ENCODE assay signal across 8 cellular contexts in the genomic region with DNA sequence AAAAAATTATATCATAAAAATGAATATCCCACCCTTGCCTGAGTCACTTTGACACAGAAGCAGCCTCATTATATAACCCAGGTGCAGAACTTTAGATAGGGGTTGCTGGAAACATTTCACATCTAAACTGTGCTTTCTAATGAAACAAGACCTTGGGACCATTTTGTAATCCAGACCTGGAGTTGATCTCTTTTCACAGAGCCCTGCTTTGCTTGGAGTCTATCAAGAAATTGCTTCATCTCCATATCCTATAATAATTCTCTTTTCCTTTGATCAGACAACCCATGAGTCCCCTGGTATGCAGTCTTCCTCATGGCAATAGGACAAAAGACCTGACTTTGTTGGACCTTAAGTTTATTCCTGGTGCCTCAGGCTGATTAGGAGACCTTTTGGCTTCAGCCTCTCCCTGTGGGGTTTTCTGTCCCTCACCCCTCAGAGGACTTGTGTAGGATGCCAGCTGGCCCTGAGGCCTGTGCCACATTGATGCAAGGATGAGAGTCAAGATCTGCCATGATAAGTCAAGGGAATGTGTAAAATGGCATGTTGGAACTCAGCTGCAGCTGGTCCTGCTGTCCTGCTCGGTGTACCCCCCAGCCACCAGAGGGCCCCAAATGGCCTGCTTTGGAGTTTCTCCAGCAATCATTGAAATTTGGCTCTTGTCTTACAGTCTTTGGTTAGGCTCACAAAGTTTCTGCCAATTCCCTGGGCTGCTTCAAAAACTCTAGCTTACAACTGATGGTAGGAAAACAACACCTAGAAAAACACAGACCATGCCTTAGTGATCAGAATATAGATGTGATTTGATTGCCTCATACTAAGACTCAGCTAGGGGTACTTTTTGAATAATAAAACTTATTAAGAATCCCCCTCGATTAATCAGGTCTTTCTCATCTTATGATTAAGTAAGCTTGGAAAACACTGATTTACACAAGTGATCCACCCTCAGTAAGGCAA.
DNase-seq lines count a peak whose midpoint lies in the region; ATAC-seq and TF ChIP-seq lines count a peak whose summit lies in the region.

No MANE protein-coding gene starts in this region.

- no peak overlapping the region for H3K27ac ChIP-seq in aorta (ENCODE audit: low read depth in 1 of 2, low read length in 2 of 2)

- no peaks in the 10 kb centered on the region for H3K36me3 Mint-ChIP-seq in HFFc6 (ENCODE audit: low read depth)
- H3K36me3 Mint-ChIP-seq in endothelial cell (ENCODE audit: low read depth, unreplicated experiment) = no peaks in the 10 kb centered on the region

- intact Hi-C loops in aorta (cut with DNase I) = no loop called here

- in situ Hi-C loops in Caki2 (cut with HindIII; ENCODE audit: low pct_unique_long_range_greater_than_20kb, low sequenced_read_pairs) = no loop called here

- H3K4me1 Mint-ChIP-seq in HFFc6 (ENCODE audit: low read depth) (peaks cover 34% of the 10 kb centered on the region), endothelial cell (ENCODE audit: unreplicated experiment) (peaks cover 2% of the 10 kb centered on the region)

- 48 to 52% methylated on average over 2 of the region's 2 CpGs for WGBS in aorta, 2 donors

- TF ChIP-seq CTCF in HFFc6 (IDR thresholded peaks at IDR 0.05) = peak; percentile 77
- peak; percentile 32 for TF ChIP-seq CTCF in endothelial cell (IDR thresholded peaks at IDR 0.05; ENCODE audit: unreplicated experiment)

- DNase-seq in Caki2 (ENCODE audit: low read depth) = peak; percentile 17
- DNase-seq in HFFc6 = peak; percentile 55
- peak; percentile 0 for DNase-seq in SKM-1 (lab: John Stamatoyannopoulos, UW; ENCODE audit: unreplicated experiment)
- DNase-seq in endothelial cell (ENCODE audit: low spot score) = peak; percentile 71
- peak; percentile 79 for DNase-seq in myocyte (ENCODE audit: low read depth)
- peak in 1 of 2 donors; percentile 70 for DNase-seq in aorta
- no peak for DNase-seq in NCI-H1048 (lab: John Stamatoyannopoulos, UW)

- no peaks in the 10 kb centered on the region for H3K27me3 ChIP-seq in aorta (ENCODE audit: control insufficient read depth in 1 of 2, insufficient read depth in 2 of 2, low read length in 1 of 2)

- no peak overlapping the region for H3K27ac Mint-ChIP-seq in HFFc6
- H3K27ac Mint-ChIP-seq in endothelial cell (ENCODE audit: unreplicated experiment) = no peak overlapping the region

- ATAC-seq in aorta (ENCODE audit: low FRiP score) (peak; percentile 29), GM21423 (IDR thresholded peaks at IDR 0.05; ENCODE audit: unreplicated experiment) (no peak)

- H3K4me3 Mint-ChIP-seq in HFFc6 (no peak overlapping the region), endothelial cell (ENCODE audit: unreplicated experiment) (no peak overlapping the region)

- H3K9me3 ChIP-seq in aorta (ENCODE audit: control insufficient read depth, low read length) = no peaks in the 10 kb centered on the region

- peaks cover 8% of the 10 kb centered on the region for H3K27me3 Mint-ChIP-seq in HFFc6 (ENCODE audit: insufficient read depth)
- H3K27me3 Mint-ChIP-seq in endothelial cell (ENCODE audit: unreplicated experiment) = no peaks in the 10 kb centered on the region

- no peaks in the 10 kb centered on the region for H3K36me3 ChIP-seq in aorta (ENCODE audit: control insufficient read depth in 1 of 2, insufficient read depth in 2 of 2, low read length in 1 of 2)

- H3K4me1 ChIP-seq in aorta (ENCODE audit: control insufficient read depth in 1 of 2, insufficient read depth in 2 of 2, low read length in 2 of 2) = no peaks in the 10 kb centered on the region

- no peak overlapping the region for H3K4me3 ChIP-seq in aorta (ENCODE audit: low read length in 2 of 2)

- no peaks in the 10 kb centered on the region for H3K9me3 Mint-ChIP-seq in HFFc6
- no peaks in the 10 kb centered on the region for H3K9me3 Mint-ChIP-seq in endothelial cell (ENCODE audit: unreplicated experiment)
